Comparison of ENCODE assay signal across 1 cellular context in genomic region chr14:101812071-101812470, GRCh38.
TF ChIP-seq lines count a peak whose summit lies in the region.

No MANE protein-coding gene starts in this region.

TF ChIP-seq in SK-N-SH, 30 proteins besides CTCF, POLR2A, EP300 and RAD21 (continued from another document):
- TF ChIP-seq REST (IDR thresholded peaks at IDR 0.05; ENCODE audit: low read depth, low read length) (no peak), YY1 (IDR thresholded peaks at IDR 0.05; ENCODE audit: low read depth) (no peak), TCF12 (IDR thresholded peaks at IDR 0.05) (no peak), TAF1 (IDR thresholded peaks at IDR 0.05; ENCODE audit: borderline replicate concordance, low read depth, low read length) (no peak)
